9 cellular contexts compared by ENCODE assay signal in the genomic region with DNA sequence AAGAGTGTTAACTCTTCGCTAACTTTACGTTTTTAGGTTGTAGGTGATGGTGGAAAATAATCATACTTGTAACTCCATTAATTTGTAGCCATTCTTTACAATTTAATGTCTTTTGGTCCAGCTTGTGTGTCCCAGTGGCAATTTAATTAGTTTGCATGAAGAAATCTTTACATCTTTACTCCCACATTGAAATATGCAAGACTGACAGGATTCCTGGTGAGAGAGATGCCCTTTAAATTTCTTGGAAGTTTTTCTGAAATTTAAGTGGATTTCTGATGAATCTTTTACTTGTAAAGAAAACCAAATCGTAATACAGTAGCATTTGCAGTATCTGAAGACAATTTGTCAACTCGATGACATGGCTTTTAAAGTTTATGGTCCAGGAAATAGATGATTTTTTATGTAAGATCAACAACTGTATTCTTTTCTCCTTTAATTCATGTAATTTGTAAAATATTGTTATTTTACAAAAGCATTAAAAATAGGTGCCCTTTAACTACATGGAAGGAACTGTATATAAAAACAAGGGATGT. TPM values are rescaled to one million over a fixed set of nuclear protein-coding genes. Genes with fewer than 3 reads are reported as not detected.
DNase-seq lines count a peak whose midpoint lies in the region; ATAC-seq and TF ChIP-seq lines count a peak whose summit lies in the region.
"Had no signal": no experiment of that assay in that cellular context is flagged by ENCODE, and none has a peak within 500 bp of the region (broad histone marks: within the 10 kb centered on the region; RNA-seq: fewer than 3 reads in every experiment).

No MANE protein-coding gene starts in this region.

- DNase-seq in AG04450 (ENCODE audit: low read depth, low spot score), result no peak
- DNase-seq in MG63, result no peak
- DNase-seq in chondrocyte (ENCODE audit: low spot score), result no peak
- no peak for DNase-seq in naive thymus-derived CD8-positive, alpha-beta T cell
- no peak for DNase-seq in germinal center (ENCODE audit: low spot score)
- DNase-seq: stimulated activated CD4-positive, alpha-beta T cell treated with anti-CD3 and anti-CD28 coated beads, Interleukin-12 subunit alpha, Interleukin-12 subunit beta, amount 100 ng/mL, for 4 hours had no signal

- peak overlapping the region; percentile 77 for H3K4me3 Mint-ChIP-seq in chondrocyte (ENCODE audit: unreplicated experiment)
- peak overlapping the region in 7 of 10 donors; percentile 82 to 95 (median 87) for H3K4me3 Mint-ChIP-seq in naive thymus-derived CD8-positive, alpha-beta T cell

- H3K4me3 ChIP-seq in AG04450 (ENCODE audit: low read depth, low read length) (peak overlapping the region; percentile 11), MG63 (peak overlapping the region; percentile 58)

- no peak for ATAC-seq in naive thymus-derived CD8-positive, alpha-beta T cell
- ATAC-seq in HG03442 (IDR thresholded peaks at IDR 0.05; ENCODE audit: unreplicated experiment) (no peak), HG02571 (IDR thresholded peaks at IDR 0.05; ENCODE audit: unreplicated experiment) (no peak), HG03432 (IDR thresholded peaks at IDR 0.05; ENCODE audit: unreplicated experiment) (no peak)

- H3K36me3 Mint-ChIP-seq in chondrocyte (ENCODE audit: low read depth), result no peaks in the 10 kb centered on the region
- H3K36me3 Mint-ChIP-seq in naive thymus-derived CD8-positive, alpha-beta T cell, result no peaks in the 10 kb centered on the region

- H3K27me3 Mint-ChIP-seq in chondrocyte (ENCODE audit: low read depth), result no peaks in the 10 kb centered on the region
- no peaks in the 10 kb centered on the region for H3K27me3 Mint-ChIP-seq in naive thymus-derived CD8-positive, alpha-beta T cell

- CTCF ChIA-PET in AG04450 (lab: Charles Lee), result interaction anchor here (4.2 kb wide), 1 partner anchor 262 kb away, joined by 92 read pairs; no protein-coding TSS in a partner anchor

- H3K9me3 ChIP-seq in AG04450 (ENCODE audit: control insufficient read depth, insufficient read depth, low read length), result no peaks in the 10 kb centered on the region
- no peaks in the 10 kb centered on the region for H3K9me3 ChIP-seq in MG63

- H3K4me1 Mint-ChIP-seq in chondrocyte (ENCODE audit: low read depth), result peaks cover 70% of the 10 kb centered on the region
- H3K4me1 Mint-ChIP-seq in naive thymus-derived CD8-positive, alpha-beta T cell, result peaks cover 10 to 45% (median 33%) of the 10 kb centered on the region in 4 donors

- H3K27ac ChIP-seq in AG04450 (ENCODE audit: low read depth, low read length), result no peak overlapping the region

- POLR2A ChIA-PET in AG04450 (lab: Yijun Ruan, JAX), result no interaction called here
- POLR2A ChIA-PET in naive thymus-derived CD8-positive, alpha-beta T cell (lab: Charles Lee), result no interaction called here

- no peaks in the 10 kb centered on the region for H3K27me3 ChIP-seq in AG04450 (ENCODE audit: control insufficient read depth, insufficient read depth, low read length)
- no peaks in the 10 kb centered on the region for H3K27me3 ChIP-seq in MG63

- H3K27ac Mint-ChIP-seq in chondrocyte (ENCODE audit: unreplicated experiment), result peak overlapping the region; percentile 89
- no peak overlapping the region for H3K27ac Mint-ChIP-seq in naive thymus-derived CD8-positive, alpha-beta T cell

- H3K9me3 Mint-ChIP-seq in chondrocyte (ENCODE audit: low read depth), result no peaks in the 10 kb centered on the region
- no peaks in the 10 kb centered on the region for H3K9me3 Mint-ChIP-seq in naive thymus-derived CD8-positive, alpha-beta T cell

- TF ChIP-seq CTCF in AG04450 (IDR thresholded peaks at IDR 0.05; ENCODE audit: low read depth, low read length) (no peak), chondrocyte (IDR thresholded peaks at IDR 0.05) (no peak)

- peaks cover 7% of the 10 kb centered on the region; the same call in 1 of the 2 replicates for H3K36me3 ChIP-seq in MG63

RNA-seq across cellular contexts. Expression of a gene that starts 3.0 kb away (rescaled TPM):
- 4.6 and 5.6 TPM in 2 replicates for polyA plus RNA-seq in AG04450 (2011; rRNA removed)
- polyA minus RNA-seq in AG04450 (2011; rRNA and poly(A)+ RNA removed), result 7.6 and 13.2 TPM in 2 replicates
- total RNA-seq in MG63 (2014; rRNA removed; shearing (Covaris generic); ENCODE audit: low replicate concordance), result 5.4 and 6.6 TPM in 2 replicates
- total RNA-seq in chondrocyte, result 9.3 to 13.2 TPM (median 10.4 TPM) in 3 replicates
- total RNA-seq in naive thymus-derived CD8-positive, alpha-beta T cell, result 1 to 10 TPM; 8.0 to 9.4 TPM
- under 1 TPM; 0.17 to 0.44 (median 0.41) TPM for polyA plus RNA-seq in naive thymus-derived CD8-positive, alpha-beta T cell
